1 cellular context compared by ENCODE assay signal in the genomic region with DNA sequence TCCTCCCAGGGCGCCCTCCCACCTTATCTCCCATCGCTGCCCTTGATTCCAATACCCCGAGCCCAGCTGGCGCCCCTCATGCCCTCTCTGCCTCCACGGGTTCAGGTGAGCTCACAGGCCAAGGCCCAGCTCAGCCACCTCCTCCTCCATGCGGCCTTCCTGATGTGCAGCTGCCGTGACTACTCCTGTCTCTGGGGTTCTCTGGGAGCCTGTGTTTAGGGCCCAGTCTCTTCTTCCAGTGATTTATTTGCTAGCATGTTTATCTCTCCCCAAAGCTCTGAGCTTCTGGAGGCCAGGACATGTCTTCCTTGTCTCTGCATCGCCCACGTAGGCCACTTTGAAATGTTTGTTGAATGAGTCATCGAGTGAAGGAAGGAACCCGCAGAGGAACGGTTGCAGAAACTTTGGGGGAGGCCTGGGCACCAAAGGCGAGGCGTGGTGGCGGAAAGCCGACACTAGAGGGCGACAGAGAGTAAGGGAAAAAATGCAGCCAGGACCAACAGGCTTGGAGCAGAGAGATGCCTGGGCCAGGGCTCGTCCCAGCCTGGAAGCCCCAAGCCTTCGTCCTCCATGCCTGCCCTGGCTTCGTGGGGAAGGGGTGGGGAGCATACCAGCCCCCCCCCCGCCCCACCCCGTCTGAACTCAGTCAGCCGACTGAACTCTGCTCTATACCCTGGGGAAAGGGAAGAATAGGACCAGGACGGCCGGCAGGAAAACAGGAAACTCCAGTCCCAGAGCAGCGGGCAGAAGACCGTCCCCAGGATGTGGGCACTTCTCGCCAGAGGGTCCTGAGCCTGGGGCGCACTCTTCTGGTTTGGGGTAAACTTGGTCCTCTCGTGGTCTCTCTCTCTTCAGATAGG.
A peak's percentile ranks its signal among the peaks of the same experiment; 100 is the strongest.
TF ChIP-seq lines count a peak whose summit lies in the region.

No MANE protein-coding gene starts in this region.

TF ChIP-seq in IMR-90, 13 proteins besides CTCF, POLR2A, EP300 and RAD21 (continued from another document):
- TF ChIP-seq NFE2L2 (IDR thresholded peaks at IDR 0.05; ENCODE audit: low read depth, low read length) = no peak
- peak; percentile 99 for TF ChIP-seq FOS (IDR thresholded peaks at IDR 0.05; ENCODE audit: low read depth, low read length)
- no peak for TF ChIP-seq MAFK (IDR thresholded peaks at IDR 0.05; ENCODE audit: low read depth, low read length)
- 0 out of 2 replicates have a peak, but pooled peaks have one; percentile 59 for TF ChIP-seq CHD1 (IDR thresholded peaks at IDR 0.05; ENCODE audit: low read depth, low read length)
- peak; percentile 20 for TF ChIP-seq RCOR1 (IDR thresholded peaks at IDR 0.05; ENCODE audit: insufficient replicate concordance, low read length)
- no peak for TF ChIP-seq RFX5 (IDR thresholded peaks at IDR 0.05; ENCODE audit: low read depth, low read length)
